Comparison of ENCODE assay signal across 28 cellular contexts in the genomic region with DNA sequence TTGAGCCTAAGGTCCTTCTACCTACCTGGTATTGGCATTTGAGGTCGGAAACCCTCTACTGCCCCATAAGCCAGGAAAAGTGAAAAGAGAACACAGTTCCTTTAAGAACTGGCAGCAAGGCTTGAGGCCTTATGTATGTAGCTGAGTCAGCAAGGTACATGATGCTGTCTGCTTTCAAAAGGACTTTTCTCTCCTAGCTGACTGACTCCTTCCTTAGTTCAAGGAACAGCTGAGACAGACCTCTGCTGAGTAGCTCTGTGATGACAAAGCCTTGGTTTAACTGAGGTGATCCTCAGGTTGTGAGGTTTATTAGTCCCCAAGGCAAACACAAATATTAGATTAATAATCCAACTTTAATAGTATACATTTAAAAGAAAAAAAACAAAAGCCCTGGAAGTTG. TPM values are rescaled to one million over a fixed set of nuclear protein-coding genes. Genes with fewer than 3 reads are reported as not detected.
DNase-seq lines count a peak whose midpoint lies in the region; ATAC-seq and TF ChIP-seq lines count a peak whose summit lies in the region.
"Had no signal": no experiment of that assay in that cellular context is flagged by ENCODE, and none has a peak within 500 bp of the region (broad histone marks: within the 10 kb centered on the region; RNA-seq: fewer than 3 reads in every experiment).

No MANE protein-coding gene starts in this region.

- no peak for ATAC-seq in activated CD8-positive, alpha-beta T cell treated with anti-CD3 and anti-CD28 coated beads, Interleukin-2, amount 10 ng/mL, durations not matched to agents 7 days and 5 days
- no peak for ATAC-seq in activated CD8-positive, alpha-beta T cell treated with anti-CD3 and anti-CD28 coated beads for 36 hours
- no peak for ATAC-seq in central memory CD8-positive, alpha-beta T cell (replicated peaks; ENCODE audit: extremely low read depth, poor library complexity, severe bottlenecking)
- ATAC-seq in natural killer cell treated with Interleukin-12 subunit alpha and Interleukin-12 subunit beta and Interleukin-15 and Interleukin-18, amount 100 ng/mL, for 72 hours: no peak
- no peak for ATAC-seq in GM18873 (IDR thresholded peaks at IDR 0.05; ENCODE audit: low FRiP score, unreplicated experiment)
- ATAC-seq: GM12878, left lung had no signal

- peak overlapping the region; percentile 33 for H3K27ac Mint-ChIP-seq in activated CD8-positive, alpha-beta T cell treated with anti-CD3 and anti-CD28 coated beads, Interleukin-2, amount 10 ng/mL, durations not matched to agents 7 days and 5 days
- no peak overlapping the region for H3K27ac Mint-ChIP-seq in activated CD8-positive, alpha-beta T cell treated with anti-CD3 and anti-CD28 coated beads for 36 hours
- peak overlapping the region; percentile 94 for H3K27ac Mint-ChIP-seq in central memory CD8-positive, alpha-beta T cell (ENCODE audit: low read depth)
- H3K27ac Mint-ChIP-seq in natural killer cell treated with Interleukin-12 subunit alpha and Interleukin-12 subunit beta and Interleukin-15 and Interleukin-18, amount 100 ng/mL, for 72 hours: peak overlapping the region; percentile 20 to 83
- H3K27ac Mint-ChIP-seq: activated naive CD4-positive, alpha-beta T cell treated with anti-CD3 and anti-CD28 coated beads, Interleukin-2, amount 10 ng/mL, durations not matched to agents 7 days and 5 days; H9 had no signal

- no peak for TF ChIP-seq CTCF in activated CD8-positive, alpha-beta T cell treated with anti-CD3 and anti-CD28 coated beads for 36 hours (IDR thresholded peaks at IDR 0.05)
- TF ChIP-seq CTCF in LNCaP clone FGC (IDR thresholded peaks at IDR 0.05; ENCODE audit: control insufficient read depth, extremely low read depth, insufficient read depth): no peak

- no peak for DNase-seq in activated CD8-positive, alpha-beta T cell treated with anti-CD3 and anti-CD28 coated beads, Interleukin-2, amount 10 ng/mL, durations not matched to agents 7 days and 5 days
- DNase-seq in activated CD8-positive, alpha-beta T cell treated with anti-CD3 and anti-CD28 coated beads for 36 hours: no peak
- DNase-seq in LNCaP clone FGC (ENCODE audit: low read depth) (peak; percentile 88), cerebellum (ENCODE audit: low spot score) (no peak), NOMO-1 treated with DMSO at 0.1 percent for 48 hours (lab: John Stamatoyannopoulos, UW; ENCODE audit: unreplicated experiment) (no peak)
- DNase-seq in central memory CD8-positive, alpha-beta T cell (ENCODE audit: low spot score in 2 of 2): no peak
- no peak for DNase-seq in natural killer cell treated with Interleukin-12 subunit alpha and Interleukin-12 subunit beta and Interleukin-15 and Interleukin-18, amount 100 ng/mL, for 72 hours (ENCODE audit: low spot score)
- DNase-seq: activated CD4-positive, alpha-beta memory T cell treated with anti-CD3 and anti-CD28 coated beads, Interleukin-2, amount 10 ng/mL, durations not matched to agents 7 days and 5 days; activated naive CD4-positive, alpha-beta T cell treated with anti-CD3 and anti-CD28 coated beads, Interleukin-2, amount 10 ng/mL, durations not matched to agents 7 days and 5 days; AML-193; amygdala; CD4-positive, alpha-beta T cell; colonic mucosa; effector CD8-positive, alpha-beta T cell; erythroblast; H9; left lung; NCI-H1092 treated with DMSO at 0.1 percent for 48 hours; NCI-H187; NCI-H2171 treated with DMSO at 0.1 percent for 48 hours; NCI-H510A; stomach had no signal

- no peak overlapping the region for H3K4me3 ChIP-seq in LNCaP clone FGC (ENCODE audit: low read depth, low read length)
- H3K4me3 ChIP-seq: colonic mucosa, GM12878, left lung, SK-N-MC, smooth muscle cell, stomach had no signal

- POLR2A ChIA-PET in activated CD8-positive, alpha-beta T cell treated with anti-CD3 and anti-CD28 coated beads, Interleukin-2, amount 10 ng/mL, durations not matched to agents 7 days and 5 days (lab: Charles Lee): no interaction called here
- POLR2A ChIA-PET in activated CD8-positive, alpha-beta T cell treated with anti-CD3 and anti-CD28 coated beads for 36 hours (lab: Charles Lee): interaction anchor here (1.5 kb wide), 1 partner anchor 10 kb away, joined by 4 read pairs; no protein-coding TSS in a partner anchor

- peaks cover 38% of the 10 kb centered on the region for H3K4me1 Mint-ChIP-seq in activated CD8-positive, alpha-beta T cell treated with anti-CD3 and anti-CD28 coated beads, Interleukin-2, amount 10 ng/mL, durations not matched to agents 7 days and 5 days (ENCODE audit: low read depth)
- H3K4me1 Mint-ChIP-seq in activated CD8-positive, alpha-beta T cell treated with anti-CD3 and anti-CD28 coated beads for 36 hours (ENCODE audit: low read depth): peaks cover 21% of the 10 kb centered on the region
- peaks cover 48% of the 10 kb centered on the region for H3K4me1 Mint-ChIP-seq in central memory CD8-positive, alpha-beta T cell
- H3K4me1 Mint-ChIP-seq in natural killer cell treated with Interleukin-12 subunit alpha and Interleukin-12 subunit beta and Interleukin-15 and Interleukin-18, amount 100 ng/mL, for 72 hours (ENCODE audit: low read depth in 2 of 2): peaks cover 41 to 50% of the 10 kb centered on the region in 2 donors
- H3K4me1 Mint-ChIP-seq: H9 had no signal

- no peaks in the 10 kb centered on the region for H3K9me3 Mint-ChIP-seq in activated CD8-positive, alpha-beta T cell treated with anti-CD3 and anti-CD28 coated beads, Interleukin-2, amount 10 ng/mL, durations not matched to agents 7 days and 5 days (ENCODE audit: insufficient read depth)
- H3K9me3 Mint-ChIP-seq in activated CD8-positive, alpha-beta T cell treated with anti-CD3 and anti-CD28 coated beads for 36 hours: no peaks in the 10 kb centered on the region
- H3K9me3 Mint-ChIP-seq in central memory CD8-positive, alpha-beta T cell: no peaks in the 10 kb centered on the region
- no peaks in the 10 kb centered on the region for H3K9me3 Mint-ChIP-seq in natural killer cell treated with Interleukin-12 subunit alpha and Interleukin-12 subunit beta and Interleukin-15 and Interleukin-18, amount 100 ng/mL, for 72 hours
- H3K9me3 Mint-ChIP-seq: activated naive CD4-positive, alpha-beta T cell treated with anti-CD3 and anti-CD28 coated beads, Interleukin-2, amount 10 ng/mL, durations not matched to agents 7 days and 5 days; CD4-positive, alpha-beta T cell; IgD-negative memory B cell had no signal

- no peaks in the 10 kb centered on the region for H3K27me3 Mint-ChIP-seq in activated CD8-positive, alpha-beta T cell treated with anti-CD3 and anti-CD28 coated beads, Interleukin-2, amount 10 ng/mL, durations not matched to agents 7 days and 5 days (ENCODE audit: low read depth)
- H3K27me3 Mint-ChIP-seq in activated CD8-positive, alpha-beta T cell treated with anti-CD3 and anti-CD28 coated beads for 36 hours: no peaks in the 10 kb centered on the region
- no peaks in the 10 kb centered on the region for H3K27me3 Mint-ChIP-seq in central memory CD8-positive, alpha-beta T cell
- H3K27me3 Mint-ChIP-seq in natural killer cell treated with Interleukin-12 subunit alpha and Interleukin-12 subunit beta and Interleukin-15 and Interleukin-18, amount 100 ng/mL, for 72 hours: no peaks in the 10 kb centered on the region
- H3K27me3 Mint-ChIP-seq: activated CD4-positive, alpha-beta memory T cell treated with anti-CD3 and anti-CD28 coated beads, Interleukin-2, amount 10 ng/mL, durations not matched to agents 7 days and 5 days; activated naive CD4-positive, alpha-beta T cell treated with anti-CD3 and anti-CD28 coated beads, Interleukin-2, amount 10 ng/mL, durations not matched to agents 7 days and 5 days; CD4-positive, alpha-beta T cell; IgD-negative memory B cell had no signal

- H3K4me3 Mint-ChIP-seq in activated CD8-positive, alpha-beta T cell treated with anti-CD3 and anti-CD28 coated beads, Interleukin-2, amount 10 ng/mL, durations not matched to agents 7 days and 5 days: no peak overlapping the region
- no peak overlapping the region for H3K4me3 Mint-ChIP-seq in activated CD8-positive, alpha-beta T cell treated with anti-CD3 and anti-CD28 coated beads for 36 hours
- H3K4me3 Mint-ChIP-seq in central memory CD8-positive, alpha-beta T cell: no peak overlapping the region
- no peak overlapping the region for H3K4me3 Mint-ChIP-seq in natural killer cell treated with Interleukin-12 subunit alpha and Interleukin-12 subunit beta and Interleukin-15 and Interleukin-18, amount 100 ng/mL, for 72 hours
- H3K4me3 Mint-ChIP-seq: activated CD4-positive, alpha-beta memory T cell treated with anti-CD3 and anti-CD28 coated beads, Interleukin-2, amount 10 ng/mL, durations not matched to agents 7 days and 5 days; activated naive CD4-positive, alpha-beta T cell treated with anti-CD3 and anti-CD28 coated beads, Interleukin-2, amount 10 ng/mL, durations not matched to agents 7 days and 5 days; CD4-positive, alpha-beta T cell; H9; IgD-negative memory B cell had no signal

- intact Hi-C loops in activated CD8-positive, alpha-beta T cell treated with anti-CD3 and anti-CD28 coated beads for 36 hours (cut with micrococcal nuclease): no loop called here

- CTCF ChIA-PET in activated CD8-positive, alpha-beta T cell treated with anti-CD3 and anti-CD28 coated beads, Interleukin-2, amount 10 ng/mL, durations not matched to agents 7 days and 5 days (lab: Charles Lee): interaction anchor here (0.8 kb wide), 1 partner anchor 16 kb away, joined by 3 read pairs; no protein-coding TSS in a partner anchor
- CTCF ChIA-PET in activated CD8-positive, alpha-beta T cell treated with anti-CD3 and anti-CD28 coated beads for 36 hours (lab: Charles Lee): interaction anchor here (2.7 kb wide), 1 partner anchor 15 kb away, joined by 10 read pairs; no protein-coding TSS in a partner anchor

- H3K36me3 Mint-ChIP-seq in activated CD8-positive, alpha-beta T cell treated with anti-CD3 and anti-CD28 coated beads, Interleukin-2, amount 10 ng/mL, durations not matched to agents 7 days and 5 days (ENCODE audit: low read depth): peaks cover 64% of the 10 kb centered on the region
- peaks cover 44% of the 10 kb centered on the region for H3K36me3 Mint-ChIP-seq in activated CD8-positive, alpha-beta T cell treated with anti-CD3 and anti-CD28 coated beads for 36 hours (ENCODE audit: low read depth)
- H3K36me3 Mint-ChIP-seq in central memory CD8-positive, alpha-beta T cell (ENCODE audit: insufficient read depth): peaks cover 18% of the 10 kb centered on the region
- H3K36me3 Mint-ChIP-seq in natural killer cell treated with Interleukin-12 subunit alpha and Interleukin-12 subunit beta and Interleukin-15 and Interleukin-18, amount 100 ng/mL, for 72 hours: peaks cover 46% of the 10 kb centered on the region

RNA-seq across cellular contexts. Expression of a gene that starts 45.8 kb away (rescaled TPM):
- total RNA-seq in activated CD8-positive, alpha-beta T cell treated with anti-CD3 and anti-CD28 coated beads, Interleukin-2, amount 10 ng/mL, durations not matched to agents 7 days and 5 days: 10 to 100 TPM; 69.3 to 76.2 TPM
- 10 to 100 TPM; 63.7 to 65.1 TPM for total RNA-seq in activated CD8-positive, alpha-beta T cell treated with anti-CD3 and anti-CD28 coated beads for 36 hours
- total RNA-seq in natural killer cell treated with Interleukin-12 subunit alpha and Interleukin-12 subunit beta and Interleukin-15 and Interleukin-18, amount 100 ng/mL, for 72 hours: 100 to 1,000 TPM in 1 of 2 donors, 10 to 100 TPM in 1; 96.8 to 135 TPM
- 35.6 TPM for total RNA-seq in cerebellum

RNA-seq across cellular contexts. Expression of a gene that starts 51.7 kb away (rescaled TPM):
- total RNA-seq in activated CD8-positive, alpha-beta T cell treated with anti-CD3 and anti-CD28 coated beads, Interleukin-2, amount 10 ng/mL, durations not matched to agents 7 days and 5 days: 10 to 100 TPM in 1 of 2 experiments, 1 to 10 TPM in 1; 9.2 to 11.6 TPM
- total RNA-seq in activated CD8-positive, alpha-beta T cell treated with anti-CD3 and anti-CD28 coated beads for 36 hours: 10 to 100 TPM; 10.8 to 11.4 TPM
- 10 to 100 TPM; 14.4 to 17.0 TPM for total RNA-seq in natural killer cell treated with Interleukin-12 subunit alpha and Interleukin-12 subunit beta and Interleukin-15 and Interleukin-18, amount 100 ng/mL, for 72 hours
- total RNA-seq in cerebellum: 55.5 TPM

RNA-seq across cellular contexts. Expression of a gene that starts 51.7 kb away (rescaled TPM):
- under 1 TPM in 1 of 2 experiments, not detected in 1; 0.24 TPM for total RNA-seq in activated CD8-positive, alpha-beta T cell treated with anti-CD3 and anti-CD28 coated beads, Interleukin-2, amount 10 ng/mL, durations not matched to agents 7 days and 5 days
- under 1 TPM; 0.27 to 0.32 TPM for total RNA-seq in activated CD8-positive, alpha-beta T cell treated with anti-CD3 and anti-CD28 coated beads for 36 hours
- total RNA-seq in natural killer cell treated with Interleukin-12 subunit alpha and Interleukin-12 subunit beta and Interleukin-15 and Interleukin-18, amount 100 ng/mL, for 72 hours: under 1 TPM; 0.26 to 0.39 TPM
- not detected for total RNA-seq in cerebellum
- total RNA-seq: A673, colonic mucosa, H9, smooth muscle cell had no signal
